13 cellular contexts compared by ENCODE assay signal in genomic region chr7:25073451-25073850, GRCh38. TPM values are rescaled to one million over a fixed set of nuclear protein-coding genes. Genes with fewer than 3 reads are reported as not detected.
DNase-seq lines count a peak whose midpoint lies in the region; ATAC-seq and TF ChIP-seq lines count a peak whose summit lies in the region.
"Had no signal": no experiment of that assay in that cellular context is flagged by ENCODE, and none has a peak within 500 bp of the region (broad histone marks: within the 10 kb centered on the region; RNA-seq: fewer than 3 reads in every experiment).

No MANE protein-coding gene starts in this region.

- no peaks in the 10 kb centered on the region for H3K9me3 Mint-ChIP-seq in Calu3 (ENCODE audit: low read depth, unreplicated experiment)
- H3K9me3 Mint-ChIP-seq: activated CD8-positive, alpha-beta T cell treated with anti-CD3 and anti-CD28 coated beads for 36 hours had no signal

- no peak overlapping the region for H3K4me3 ChIP-seq in choroid plexus epithelial cell (ENCODE audit: low read depth, low read length)

- TF ChIP-seq CTCF in Calu3 (IDR thresholded peaks at IDR 0.05; ENCODE audit: unreplicated experiment) (no peak), choroid plexus epithelial cell (conservative IDR thresholded peaks at IDR 0.05; ENCODE audit: low read depth, low read length) (no peak)

- peaks cover 27% of the 10 kb centered on the region for H3K4me1 Mint-ChIP-seq in Calu3 (ENCODE audit: low read depth, unreplicated experiment)

- CTCF ChIA-PET in Calu3 (lab: Charles Lee): interaction anchor here (0.7 to 1.6 kb wide), 2 partner anchors 261 to 729 kb away, joined by 3 read pairs; no protein-coding TSS in a partner anchor

- ATAC-seq in HG03097 (IDR thresholded peaks at IDR 0.05; ENCODE audit: low FRiP score, unreplicated experiment) (no peak), GM21737 (IDR thresholded peaks at IDR 0.05; ENCODE audit: unreplicated experiment) (no peak), HG02938 (IDR thresholded peaks at IDR 0.05; ENCODE audit: unreplicated experiment) (no peak)
- ATAC-seq: activated CD8-positive, alpha-beta T cell treated with anti-CD3 and anti-CD28 coated beads for 36 hours; foreskin keratinocyte; sciatic nerve had no signal

- in situ Hi-C loops in ACHN (cut with HindIII; ENCODE audit: low pct_ligation_motif_present, low pct_unique_long_range_greater_than_20kb, low sequenced_read_pairs): no loop called here

- DNase-seq in Calu3: no peak
- DNase-seq in MV-4-11 (lab: John Stamatoyannopoulos, UW): peak; percentile 32
- DNase-seq in choroid plexus epithelial cell (ENCODE audit: low read depth): peak; percentile 57
- DNase-seq in myocyte (ENCODE audit: low read depth): peak; percentile 66
- no peak for DNase-seq in ACHN
- DNase-seq: activated CD8-positive, alpha-beta T cell treated with anti-CD3 and anti-CD28 coated beads for 36 hours; foreskin keratinocyte; NCI-H1930; T-helper 2 cell had no signal

- intact Hi-C loops in Calu3 (cut with micrococcal nuclease; ENCODE audit: unreplicated experiment): no loop called here

- peak overlapping the region; percentile 23 for H3K27ac Mint-ChIP-seq in Calu3 (ENCODE audit: unreplicated experiment)
- H3K27ac Mint-ChIP-seq: activated CD8-positive, alpha-beta T cell treated with anti-CD3 and anti-CD28 coated beads for 36 hours had no signal

- H3K36me3 Mint-ChIP-seq in Calu3 (ENCODE audit: insufficient read depth, unreplicated experiment): no peaks in the 10 kb centered on the region

- BruUV-seq in Calu3 (replicated peaks; lab: Mats Ljungman, UMichigan): no TSS peak

- no peaks in the 10 kb centered on the region for H3K27me3 Mint-ChIP-seq in Calu3 (ENCODE audit: unreplicated experiment)

- no peak overlapping the region for H3K4me3 Mint-ChIP-seq in Calu3 (ENCODE audit: low read depth, unreplicated experiment)
- H3K4me3 Mint-ChIP-seq: activated CD8-positive, alpha-beta T cell treated with anti-CD3 and anti-CD28 coated beads for 36 hours had no signal

RNA-seq across cellular contexts. Expression of gene CYCS, which starts 51.6 kb away (rescaled TPM):
- 258 and 276 TPM in 2 replicates for total RNA-seq in Calu3 (2022)
- 120 and 208 TPM in 2 replicates for total RNA-seq in myocyte
- 96.7 TPM for polyA plus RNA-seq in myocyte (2012)

Comparison
In these comparisons a context has a peak if more than half of its experiments do, and no peak if none do; other contexts are left out.
1. DNase-seq: peak in MV-4-11 (single experiment), choroid plexus epithelial cell (single experiment) and myocyte (single experiment); none in Calu3 (single experiment) and ACHN (single experiment).